In genomic region chr9:36446678-36447077, GRCh38 we compare ENCODE assay signal across 2 cellular contexts.
TF ChIP-seq lines count a peak whose summit lies in the region.

No MANE protein-coding gene starts in this region.

TF ChIP-seq in HEK293, 187 proteins besides CTCF, POLR2A, EP300 and RAD21:
- TF ChIP-seq ZNF362 (tag by site-specific recombination; IDR thresholded peaks at IDR 0.05) = peak; percentile 52; the same call in 1 of the 2 replicates

TF ChIP-seq in HepG2, 621 proteins besides CTCF, POLR2A, EP300 and RAD21:
- 0 out of 2 replicates have a peak, but pooled peaks have one; percentile 24 for TF ChIP-seq ZNF362 (CRISPR knock-in tag; IDR thresholded peaks at IDR 0.05; ENCODE audit: borderline replicate concordance)
